In the genomic region with DNA sequence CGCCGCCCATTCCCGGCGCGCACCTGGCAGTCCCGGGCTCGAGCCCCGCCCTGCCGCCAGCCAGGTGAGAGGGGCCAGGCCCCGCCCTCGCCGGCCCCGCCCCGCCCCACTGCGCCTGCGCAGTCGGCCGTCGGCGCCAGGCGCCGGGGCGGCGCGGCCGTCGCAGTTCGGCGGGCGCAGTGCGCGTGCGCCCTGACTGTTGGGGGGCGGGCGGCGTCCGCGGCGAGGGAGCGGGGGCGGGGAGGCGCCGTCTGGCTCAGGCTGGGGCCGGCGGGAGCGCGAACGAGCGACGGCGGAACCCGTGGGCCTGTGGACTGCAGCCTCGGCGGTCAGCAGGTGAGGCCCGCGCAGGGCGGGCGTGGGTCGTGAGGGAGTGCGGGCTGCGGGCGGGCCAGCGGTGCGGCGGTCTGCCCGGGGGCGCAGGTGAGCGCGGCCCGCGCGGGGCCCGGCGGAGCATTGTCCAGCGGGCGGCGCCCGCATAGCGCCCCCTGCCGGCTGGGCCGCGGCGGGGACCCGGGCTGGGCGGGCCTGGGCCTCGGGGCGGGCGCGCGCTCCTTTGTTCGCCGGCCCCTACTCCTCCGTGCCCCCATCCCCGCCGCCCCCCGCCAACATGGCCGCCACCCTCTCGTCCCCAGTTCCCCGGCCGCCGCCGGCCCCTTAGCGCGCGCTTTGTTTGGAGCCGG, we compare ENCODE assay signal across 8 cellular contexts. TPM values are rescaled to one million over a fixed set of nuclear protein-coding genes. Genes with fewer than 3 reads are reported as not detected.
DNase-seq lines count a peak whose midpoint lies in the region; ATAC-seq, FAIRE-seq and TF ChIP-seq lines count a peak whose summit lies in the region.

Gene SPIN1 (plus strand): TSS at position 242 of the 683 bp plus-strand sequence. CDS start 38,096 bp downstream, outside the sequence.

- no peaks in the 10 kb centered on the region for H3K36me3 ChIP-seq in HepG2 (replicated peaks in 1 of 2; ENCODE audit: control insufficient read depth in 1 of 2, insufficient read depth in 2 of 2, low read length in 2 of 2)

- peaks cover 6% of the 10 kb centered on the region; the same call in 1 of the 2 replicates for H4K20me1 ChIP-seq in HepG2 (ENCODE audit: insufficient read depth, low read length)

- TF ChIP-seq CTCF in AG10803 (conservative IDR thresholded peaks at IDR 0.05; ENCODE audit: low read length) = peak; percentile 28
- TF ChIP-seq CTCF in HepG2 (CRISPR knock-in tag; IDR thresholded peaks at IDR 0.05) = peak; percentile 22; the same call in 1 of the 2 replicates

- H3K9me3 ChIP-seq in HepG2 (ENCODE audit: low read length) = no peaks in the 10 kb centered on the region

- peak within 1 kb of the TSS; percentile 99 for H3K4me2 ChIP-seq in HepG2 (ENCODE audit: low read depth, low read length)

- no CpG with 5 or more reads among the region's 106 CpGs for WGBS in HepG2 (ENCODE audit: low lambda C conversion rate)

- DNase-seq in AG10803 (ENCODE audit: low read depth) = peak; percentile 68
- DNase-seq in NCI-H345 treated with DMSO at 0.1 percent for 48 hours (lab: John Stamatoyannopoulos, UW; ENCODE audit: unreplicated experiment) = peak; percentile 35
- DNase-seq in activated CD4-positive, alpha-beta T cell treated with anti-CD3 and anti-CD28 coated beads, Interleukin-2, amount 10 ng/mL, durations not matched to agents 7 days and 5 days = peak; percentile 74
- DNase-seq in dedifferentiated amniotic fluid mesenchymal stem cell (ENCODE audit: extremely low spot score) = peak; percentile 51
- DNase-seq in HepG2 (ENCODE audit: low spot score) = peak; percentile 35
- peak; percentile 87 for DNase-seq in stimulated activated CD4-positive, alpha-beta T cell treated with anti-CD3 and anti-CD28 coated beads, Interleukin-4, amount 100 ng/mL, for 1 hour

- TF ChIP-seq RAD21 in HepG2 (CRISPR knock-in tag; IDR thresholded peaks at IDR 0.05) = peak; percentile 81

- no TSS peak for BruUV-seq in HepG2 (replicated peaks; lab: Mats Ljungman, UMichigan)

- peaks cover 35% of the 10 kb centered on the region for H3K4me1 Mint-ChIP-seq in activated CD4-positive, alpha-beta T cell treated with anti-CD3 and anti-CD28 coated beads, Interleukin-2, amount 10 ng/mL, durations not matched to agents 7 days and 5 days

- peak within 1 kb of the TSS; percentile 80 for H3K9ac ChIP-seq in HepG2 (ENCODE audit: insufficient read depth, low read depth, low read length)

- CTCF ChIA-PET in activated CD4-positive, alpha-beta T cell treated with anti-CD3 and anti-CD28 coated beads, Interleukin-2, amount 10 ng/mL, durations not matched to agents 7 days and 5 days (lab: Charles Lee) = interaction anchor here (1.3 kb wide), 1 partner anchor 20 kb away, joined by 3 read pairs; no protein-coding TSS in a partner anchor
- CTCF ChIA-PET in HepG2 (lab: Yijun Ruan, JAX; ENCODE audit: low intra/inter-chr PET ratio, low total read pairs) = no interaction called here

- TF ChIP-seq POLR2A in HepG2 (IDR thresholded peaks at IDR 0.05; ENCODE audit: insufficient read depth in 1 of 2, low read depth in 2 of 2, low read length in 2 of 2) = peak in 1 of 2 experiments; percentile 77; a peak in 2 of 4 replicates

- H3K4me3 ChIP-seq in AG10803 (ENCODE audit: low read length) (peak within 1 kb of the TSS; percentile 99), HepG2 (replicated peaks in 1 of 3; ENCODE audit: insufficient read depth in 1 of 3, low read depth in 2 of 3, low read length in 3 of 3) (peak within 1 kb of the TSS; percentile 90 to 96 (median 94))

- H3K27me3 Mint-ChIP-seq in activated CD4-positive, alpha-beta T cell treated with anti-CD3 and anti-CD28 coated beads, Interleukin-2, amount 10 ng/mL, durations not matched to agents 7 days and 5 days = no peaks in the 10 kb centered on the region

- FAIRE-seq in HepG2 (lab: Jason Lieb, UNC) = no peak

- peak within 1 kb of the TSS; percentile 90 for H3K4me3 Mint-ChIP-seq in activated CD4-positive, alpha-beta T cell treated with anti-CD3 and anti-CD28 coated beads, Interleukin-2, amount 10 ng/mL, durations not matched to agents 7 days and 5 days

- H3K27ac ChIP-seq in HepG2 (ENCODE audit: extremely low read length, insufficient read depth, low read length) = peak within 1 kb of the TSS; percentile 78

- H3K27me3 ChIP-seq in HepG2 (ENCODE audit: control insufficient read depth in 1 of 2, insufficient read depth in 2 of 2, low read length in 2 of 2) = no peaks in the 10 kb centered on the region; a peak in 1 of 5 replicates

- in situ Hi-C loops in HepG2 (cut with HindIII; ENCODE audit: extremely low pct_ligation_motif_present, low pct_unique_long_range_greater_than_20kb) = no loop called here

- H3K4me1 ChIP-seq in HepG2 (ENCODE audit: insufficient read depth, low read length) = peaks cover 23% of the 10 kb centered on the region

- peak within 1 kb of the TSS; percentile 56 for H2AFZ ChIP-seq in HepG2 (ENCODE audit: low read length)

- peaks cover 5% of the 10 kb centered on the region for H3K36me3 Mint-ChIP-seq in activated CD4-positive, alpha-beta T cell treated with anti-CD3 and anti-CD28 coated beads, Interleukin-2, amount 10 ng/mL, durations not matched to agents 7 days and 5 days (ENCODE audit: low read depth)

- peak; percentile 63 for ATAC-seq in GM18870 (IDR thresholded peaks at IDR 0.05; ENCODE audit: unreplicated experiment)
- ATAC-seq in HG03103 (IDR thresholded peaks at IDR 0.05; ENCODE audit: low read depth, unreplicated experiment) = peak; percentile 72
- peak; percentile 89 for ATAC-seq in HepG2

- no peak for TF ChIP-seq EP300 in HepG2 (IDR thresholded peaks at IDR 0.05; ENCODE audit: low read depth in 2 of 2, low read length in 2 of 2)
- TF ChIP-seq EP300 in HepG2 (CRISPR knock-in tag; IDR thresholded peaks at IDR 0.05; ENCODE audit: borderline replicate concordance) = no peak

- peaks cover 39% of the 10 kb centered on the region for H3K79me2 ChIP-seq in HepG2 (ENCODE audit: insufficient read depth, low read length)

- no peaks in the 10 kb centered on the region for H3K9me3 Mint-ChIP-seq in activated CD4-positive, alpha-beta T cell treated with anti-CD3 and anti-CD28 coated beads, Interleukin-2, amount 10 ng/mL, durations not matched to agents 7 days and 5 days

- intact Hi-C loops in HepG2 (cut with micrococcal nuclease; ENCODE audit: unreplicated experiment) = no loop called here

- POLR2A ChIA-PET in activated CD4-positive, alpha-beta T cell treated with anti-CD3 and anti-CD28 coated beads, Interleukin-2, amount 10 ng/mL, durations not matched to agents 7 days and 5 days (lab: Charles Lee) = no interaction called here
- POLR2A ChIA-PET in HepG2 (lab: Yijun Ruan, JAX) = no interaction called here

- H3K27ac Mint-ChIP-seq in activated CD4-positive, alpha-beta T cell treated with anti-CD3 and anti-CD28 coated beads, Interleukin-2, amount 10 ng/mL, durations not matched to agents 7 days and 5 days = peak within 1 kb of the TSS; percentile 92

TF ChIP-seq in HepG2, 621 proteins besides CTCF, POLR2A, EP300 and RAD21 (continues in another document):
- TF ChIP-seq ZNF12 (CRISPR knock-in tag; IDR thresholded peaks at IDR 0.05) (no peak), ASH2L (IDR thresholded peaks at IDR 0.05; ENCODE audit: insufficient read length, low read depth, low read length) (no peak), ZNF891 (CRISPR knock-in tag; IDR thresholded peaks at IDR 0.05) (no peak), TRIM22 (IDR thresholded peaks at IDR 0.05) (no peak), ZNF136 (CRISPR knock-in tag; IDR thresholded peaks at IDR 0.05; ENCODE audit: low read depth) (no peak), CCDC6 (CRISPR knock-in tag; IDR thresholded peaks at IDR 0.05) (0 out of 2 replicates have a peak, but pooled peaks have one; percentile 11)

RNA-seq across cellular contexts. Expression of gene SPIN1, which starts in this region (rescaled TPM):
- 10 to 100 TPM; 30.0 to 33.1 TPM for total RNA-seq in activated CD4-positive, alpha-beta T cell treated with anti-CD3 and anti-CD28 coated beads, Interleukin-2, amount 10 ng/mL, durations not matched to agents 7 days and 5 days
- total RNA-seq in HepG2 (2016; rRNA removed; fragmentation: Illumina TruSeq; extraction: Trizol) = 24.3 and 38.4 TPM in 2 replicates
- total RNA-seq in HepG2 (2016; cell fraction: cytosol; rRNA removed; fragmentation: Illumina TruSeq; extraction: Trizol; ENCODE audit: low read depth) = 12.5 and 14.0 TPM in 2 replicates
- total RNA-seq in HepG2 (2016; cell fraction: insoluble cytoplasmic fraction; rRNA removed; fragmentation: Illumina TruSeq; extraction: Trizol) = 24.5 and 35.0 TPM in 2 replicates
- total RNA-seq in HepG2 (2016; cell fraction: membrane; rRNA removed; fragmentation: Illumina TruSeq; extraction: Trizol) = 28.2 and 28.5 TPM in 2 replicates
- total RNA-seq in HepG2 (2016; cell fraction: nucleus; rRNA removed; fragmentation: Illumina TruSeq; extraction: Trizol) = 19.6 and 24.3 TPM in 2 replicates
- 17.9 and 20.0 TPM in 2 replicates for polyA plus RNA-seq in HepG2 (2011; rRNA removed)
- polyA plus RNA-seq in HepG2 (2011; cell fraction: cytosol; rRNA removed) = 9.8 and 17.5 TPM in 2 replicates
- 15.1 and 18.4 TPM in 2 replicates for polyA plus RNA-seq in HepG2 (2011; cell fraction: nucleus; rRNA removed)
- polyA plus RNA-seq in HepG2 (2012) = 18.2 and 18.8 TPM in 2 replicates
- polyA plus RNA-seq in HepG2 (2016; cell fraction: cytosol; fragmentation: Illumina TruSeq; extraction: Trizol; ENCODE audit: low read depth) = 2.3 and 2.7 TPM in 2 replicates
- 33.7 and 34.5 TPM in 2 replicates for polyA plus RNA-seq in HepG2 (2016; cell fraction: insoluble cytoplasmic fraction; fragmentation: Illumina TruSeq; extraction: Trizol; ENCODE audit: low read depth)
- polyA plus RNA-seq in HepG2 (2016; cell fraction: membrane; fragmentation: Illumina TruSeq; extraction: Trizol; ENCODE audit: low read depth) = 13.0 and 14.7 TPM in 2 replicates
- 27.7 and 31.7 TPM in 2 replicates for polyA plus RNA-seq in HepG2 (2016; cell fraction: nucleus; fragmentation: Illumina TruSeq; extraction: Trizol; ENCODE audit: insufficient read depth, low read depth)
- polyA minus RNA-seq in HepG2 (2011; rRNA and poly(A)+ RNA removed; ENCODE audit: low replicate concordance) = 20.1 and 42.8 TPM in 2 replicates
- 17.2 and 17.5 TPM in 2 replicates for polyA minus RNA-seq in HepG2 (2011; cell fraction: cytosol; rRNA and poly(A)+ RNA removed)
- 21.2 and 23.7 TPM in 2 replicates for polyA minus RNA-seq in HepG2 (2011; cell fraction: nucleus; rRNA and poly(A)+ RNA removed)

Comparison
In these comparisons a context has a peak if more than half of its experiments do, and no peak if none do; other contexts are left out.
1. Peak in every context shown above with its lines: DNase-seq, ATAC-seq, H3K4me3 ChIP-seq and H3K27ac ChIP-seq.
2. DNase-seq: peak in every context shown above with its lines; median percentile 87 in stimulated activated CD4-positive, alpha-beta T cell treated with anti-CD3 and anti-CD28 coated beads, Interleukin-4, amount 100 ng/mL, for 1 hour; 74 in activated CD4-positive, alpha-beta T cell treated with anti-CD3 and anti-CD28 coated beads, Interleukin-2, amount 10 ng/mL, durations not matched to agents 7 days and 5 days; 68 in AG10803; 51 in dedifferentiated amniotic fluid mesenchymal stem cell; 35 in NCI-H345 treated with DMSO at 0.1 percent for 48 hours; 35 in HepG2.